ENCODE assay signal across 16 cellular contexts in the genomic region with DNA sequence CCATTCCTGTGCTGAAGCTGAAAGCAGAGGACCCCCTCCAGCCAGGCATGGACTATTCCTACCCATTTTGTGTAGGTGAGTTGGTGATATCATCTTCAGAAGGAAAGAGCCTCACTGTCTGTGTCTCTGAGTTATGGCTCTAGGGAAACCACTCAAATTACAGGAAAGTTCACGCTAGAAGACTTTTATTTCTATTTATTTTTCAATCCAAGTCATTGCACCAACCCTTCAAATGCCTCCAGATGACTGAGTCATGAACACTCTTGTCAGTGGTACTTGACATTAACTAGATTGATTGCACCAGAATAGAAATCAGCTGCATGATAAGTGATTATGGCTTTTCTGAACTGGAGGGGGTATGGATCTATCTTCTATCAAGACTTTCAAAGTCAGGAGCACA.
A peak's percentile ranks its signal among the peaks of the same experiment; 100 is the strongest.
DNase-seq lines count a peak whose midpoint lies in the region; ATAC-seq and TF ChIP-seq lines count a peak whose summit lies in the region.
"Had no signal": no experiment of that assay in that cellular context is flagged by ENCODE, and none has a peak within 500 bp of the region (broad histone marks: within the 10 kb centered on the region; RNA-seq: fewer than 3 reads in every experiment).

No MANE protein-coding gene starts in this region.

- H3K9ac ChIP-seq in PC-3 (ENCODE audit: low read length) (no peak overlapping the region), neural cell (ENCODE audit: low read length) (no peak overlapping the region)

- TF ChIP-seq CTCF in PC-3 (conservative IDR thresholded peaks at IDR 0.05; ENCODE audit: low read depth, low read length) (no peak), neural cell (IDR thresholded peaks at IDR 0.05; ENCODE audit: poor library complexity, severe bottlenecking) (no peak)

- H2AFZ ChIP-seq in PC-3 (ENCODE audit: low read length) = no peak overlapping the region
- no peak overlapping the region for H2AFZ ChIP-seq in neural cell (ENCODE audit: low read depth, low read length)

- no peak overlapping the region for H3K27ac Mint-ChIP-seq in activated CD8-positive, alpha-beta T cell treated with anti-CD3 and anti-CD28 coated beads, Interleukin-2, amount 10 ng/mL, durations not matched to agents 7 days and 5 days
- H3K27ac Mint-ChIP-seq: CD4-positive, alpha-beta memory T cell; IgD-negative memory B cell had no signal

- H3K27me3 ChIP-seq in PC-3 (ENCODE audit: low read length) (peaks cover 28% of the 10 kb centered on the region), neural cell (ENCODE audit: insufficient read depth, low read depth, low read length) (no peaks in the 10 kb centered on the region)
- H3K27me3 ChIP-seq: BE2C had no signal

- H3K4me2 ChIP-seq in PC-3 (ENCODE audit: low read length) (no peak overlapping the region), neural cell (ENCODE audit: low read length) (no peak overlapping the region)
- H3K4me2 ChIP-seq: A549 had no signal

- H3K4me3 Mint-ChIP-seq in activated CD8-positive, alpha-beta T cell treated with anti-CD3 and anti-CD28 coated beads, Interleukin-2, amount 10 ng/mL, durations not matched to agents 7 days and 5 days = no peak overlapping the region
- H3K4me3 Mint-ChIP-seq: CD4-positive, alpha-beta memory T cell; IgD-negative memory B cell had no signal

- BruUV-seq in PC-3 (replicated peaks; lab: Mats Ljungman, UMichigan) = no TSS peak

- H3K4me1 Mint-ChIP-seq in activated CD8-positive, alpha-beta T cell treated with anti-CD3 and anti-CD28 coated beads, Interleukin-2, amount 10 ng/mL, durations not matched to agents 7 days and 5 days (ENCODE audit: low read depth) = no peaks in the 10 kb centered on the region
- H3K4me1 Mint-ChIP-seq: CD4-positive, alpha-beta memory T cell; IgD-negative memory B cell had no signal

- no peaks in the 10 kb centered on the region for H3K9me3 ChIP-seq in PC-3 (ENCODE audit: low read length)
- no peaks in the 10 kb centered on the region for H3K9me3 ChIP-seq in neural cell (ENCODE audit: low read length)
- H3K9me3 ChIP-seq: A549, BE2C, HAP-1 had no signal

- peak; percentile 20 for ATAC-seq in PC-3
- ATAC-seq in HG03045 (IDR thresholded peaks at IDR 0.05; ENCODE audit: unreplicated experiment) = no peak
- ATAC-seq in activated CD8-positive, alpha-beta T cell treated with anti-CD3 and anti-CD28 coated beads, Interleukin-2, amount 10 ng/mL, durations not matched to agents 7 days and 5 days = no peak
- ATAC-seq: A549 had no signal

- H3K79me2 ChIP-seq in PC-3 (ENCODE audit: low read length) = no peaks in the 10 kb centered on the region
- no peaks in the 10 kb centered on the region for H3K79me2 ChIP-seq in neural cell (replicated peaks; ENCODE audit: insufficient read depth, low read length)

- TF ChIP-seq EP300 in neural cell (conservative IDR thresholded peaks at IDR 0.05; ENCODE audit: poor library complexity, severe bottlenecking) = peak; percentile 86

- no peaks in the 10 kb centered on the region for H4K20me1 ChIP-seq in PC-3 (ENCODE audit: low read length)
- no peaks in the 10 kb centered on the region for H4K20me1 ChIP-seq in neural cell (ENCODE audit: insufficient read depth)

- no peaks in the 10 kb centered on the region for H3K36me3 Mint-ChIP-seq in activated CD8-positive, alpha-beta T cell treated with anti-CD3 and anti-CD28 coated beads, Interleukin-2, amount 10 ng/mL, durations not matched to agents 7 days and 5 days (ENCODE audit: low read depth)
- H3K36me3 Mint-ChIP-seq: CD4-positive, alpha-beta memory T cell; IgD-negative memory B cell had no signal

- TF ChIP-seq RAD21 in neural cell (conservative IDR thresholded peaks at IDR 0.05) = peak; percentile 9

- DNase-seq in M059J (ENCODE audit: low read depth) = peak; percentile 5
- DNase-seq in PC-3 = no peak
- peak; percentile 50 for DNase-seq in kidney tubule cell (ENCODE audit: low spot score)
- no peak for DNase-seq in SKM-1 treated with dmso at 0.1 percent for 144 hours (lab: John Stamatoyannopoulos, UW; ENCODE audit: unreplicated experiment)
- DNase-seq in activated CD8-positive, alpha-beta T cell treated with anti-CD3 and anti-CD28 coated beads, Interleukin-2, amount 10 ng/mL, durations not matched to agents 7 days and 5 days = no peak
- no peak for DNase-seq in GM19238 (ENCODE audit: insufficient read length, low spot score)
- DNase-seq: BE2C; CD4-positive, alpha-beta memory T cell; COR-L47; GOT3 had no signal

- H3K9me2 ChIP-seq in PC-3 (replicated peaks; ENCODE audit: low read length) (no peaks in the 10 kb centered on the region), neural cell (ENCODE audit: insufficient read depth, low read length) (no peaks in the 10 kb centered on the region)

- H3K27ac ChIP-seq in PC-3 (ENCODE audit: low read length) (no peak overlapping the region), neural cell (ENCODE audit: low read length) (peak overlapping the region; percentile 48)
- H3K27ac ChIP-seq: A549, C4-2B had no signal

- H3K4me3 ChIP-seq in PC-3 (ENCODE audit: low read length) (no peak overlapping the region), neural cell (ENCODE audit: low read length) (peak overlapping the region; percentile 37)
- H3K4me3 ChIP-seq: A549, HAP-1 had no signal

- no peaks in the 10 kb centered on the region for H3K27me3 Mint-ChIP-seq in activated CD8-positive, alpha-beta T cell treated with anti-CD3 and anti-CD28 coated beads, Interleukin-2, amount 10 ng/mL, durations not matched to agents 7 days and 5 days (ENCODE audit: low read depth)
- H3K27me3 Mint-ChIP-seq: IgD-negative memory B cell had no signal

- intact Hi-C loops in PC-3 (cut with micrococcal nuclease) = no loop called here

- H3K4me1 ChIP-seq in PC-3 (ENCODE audit: insufficient read depth, low read length) = no peaks in the 10 kb centered on the region
- H3K4me1 ChIP-seq: A549, BE2C, HAP-1 had no signal

- H3F3A ChIP-seq in PC-3 (ENCODE audit: low read length, unreplicated experiment) (no peaks in the 10 kb centered on the region), neural cell (ENCODE audit: insufficient read depth, low read length, poor library complexity, severe bottlenecking) (no peaks in the 10 kb centered on the region)

- H3K36me3 ChIP-seq in PC-3 (ENCODE audit: low read depth, low read length) = no peaks in the 10 kb centered on the region
- H3K36me3 ChIP-seq in neural cell (ENCODE audit: insufficient read depth, low read length) = no peaks in the 10 kb centered on the region
- H3K36me3 ChIP-seq: BE2C, HAP-1 had no signal

- CTCF ChIA-PET in PC-3 (lab: Charles Lee) = no interaction called here
- CTCF ChIA-PET in activated CD8-positive, alpha-beta T cell treated with anti-CD3 and anti-CD28 coated beads, Interleukin-2, amount 10 ng/mL, durations not matched to agents 7 days and 5 days (lab: Charles Lee) = no interaction called here

- no peaks in the 10 kb centered on the region for H3K9me3 Mint-ChIP-seq in activated CD8-positive, alpha-beta T cell treated with anti-CD3 and anti-CD28 coated beads, Interleukin-2, amount 10 ng/mL, durations not matched to agents 7 days and 5 days (ENCODE audit: insufficient read depth)

- POLR2A ChIA-PET in PC-3 (lab: Charles Lee; ENCODE audit: unreplicated experiment) = no interaction called here
- POLR2A ChIA-PET in activated CD8-positive, alpha-beta T cell treated with anti-CD3 and anti-CD28 coated beads, Interleukin-2, amount 10 ng/mL, durations not matched to agents 7 days and 5 days (lab: Charles Lee) = no interaction called here

TF ChIP-seq in neural cell, 6 proteins besides CTCF, POLR2A, EP300 and RAD21:
- TF ChIP-seq, protein P1, sequence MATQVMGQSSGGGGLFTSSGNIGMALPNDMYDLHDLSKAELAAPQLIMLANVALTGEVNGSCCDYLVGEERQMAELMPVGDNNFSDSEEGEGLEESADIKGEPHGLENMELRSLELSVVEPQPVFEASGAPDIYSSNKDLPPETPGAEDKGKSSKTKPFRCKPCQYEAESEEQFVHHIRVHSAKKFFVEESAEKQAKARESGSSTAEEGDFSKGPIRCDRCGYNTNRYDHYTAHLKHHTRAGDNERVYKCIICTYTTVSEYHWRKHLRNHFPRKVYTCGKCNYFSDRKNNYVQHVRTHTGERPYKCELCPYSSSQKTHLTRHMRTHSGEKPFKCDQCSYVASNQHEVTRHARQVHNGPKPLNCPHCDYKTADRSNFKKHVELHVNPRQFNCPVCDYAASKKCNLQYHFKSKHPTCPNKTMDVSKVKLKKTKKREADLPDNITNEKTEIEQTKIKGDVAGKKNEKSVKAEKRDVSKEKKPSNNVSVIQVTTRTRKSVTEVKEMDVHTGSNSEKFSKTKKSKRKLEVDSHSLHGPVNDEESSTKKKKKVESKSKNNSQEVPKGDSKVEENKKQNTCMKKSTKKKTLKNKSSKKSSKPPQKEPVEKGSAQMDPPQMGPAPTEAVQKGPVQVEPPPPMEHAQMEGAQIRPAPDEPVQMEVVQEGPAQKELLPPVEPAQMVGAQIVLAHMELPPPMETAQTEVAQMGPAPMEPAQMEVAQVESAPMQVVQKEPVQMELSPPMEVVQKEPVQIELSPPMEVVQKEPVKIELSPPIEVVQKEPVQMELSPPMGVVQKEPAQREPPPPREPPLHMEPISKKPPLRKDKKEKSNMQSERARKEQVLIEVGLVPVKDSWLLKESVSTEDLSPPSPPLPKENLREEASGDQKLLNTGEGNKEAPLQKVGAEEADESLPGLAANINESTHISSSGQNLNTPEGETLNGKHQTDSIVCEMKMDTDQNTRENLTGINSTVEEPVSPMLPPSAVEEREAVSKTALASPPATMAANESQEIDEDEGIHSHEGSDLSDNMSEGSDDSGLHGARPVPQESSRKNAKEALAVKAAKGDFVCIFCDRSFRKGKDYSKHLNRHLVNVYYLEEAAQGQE (IDR thresholded peaks at IDR 0.05; ENCODE audit: borderline replicate concordance) = no peak
- peak; percentile 72 for TF ChIP-seq POLR2AphosphoS5 (IDR thresholded peaks at IDR 0.05)

Comparison
In these comparisons a context has a peak if more than half of its experiments do, and no peak if none do; other contexts are left out.
1. DNase-seq: peak in M059J (single experiment) and kidney tubule cell (single experiment); none in PC-3 (single experiment), SKM-1 treated with dmso at 0.1 percent for 144 hours (single experiment), activated CD8-positive, alpha-beta T cell treated with anti-CD3 and anti-CD28 coated beads, Interleukin-2, amount 10 ng/mL, durations not matched to agents 7 days and 5 days (single experiment) and GM19238 (single experiment).